ENCODE assay signal across 15 cellular contexts in genomic region chr21:46078322-46078981, GRCh38. TPM values are rescaled to one million over a fixed set of nuclear protein-coding genes. Genes with fewer than 3 reads are reported as not detected.
A peak's percentile ranks its signal among the peaks of the same experiment; 100 is the strongest.
DNase-seq lines count a peak whose midpoint lies in the region; ATAC-seq and TF ChIP-seq lines count a peak whose summit lies in the region.
"Had no signal": no experiment of that assay in that cellular context is flagged by ENCODE, and none has a peak within 500 bp of the region (broad histone marks: within the 10 kb centered on the region; RNA-seq: fewer than 3 reads in every experiment).

No MANE protein-coding gene starts in this region.

- ATAC-seq in activated T-cell treated with anti-CD3 and anti-CD28 coated beads, Interleukin-2, amount 50 U/mL, for 4 hours = no peak
- no peak for ATAC-seq in left lobe of liver

- no peak overlapping the region for H3K27ac ChIP-seq in transverse colon

- no peaks in the 10 kb centered on the region for H3K36me3 Mint-ChIP-seq in activated T-cell treated with anti-CD3 and anti-CD28 coated beads, Interleukin-2, amount 50 U/mL, for 4 hours (ENCODE audit: insufficient read depth)
- no peaks in the 10 kb centered on the region for H3K36me3 Mint-ChIP-seq in activated T-helper 2 cell treated with anti-CD3 and anti-CD28 coated beads, Interferon-gamma antibody, Interleukin-2, Interleukin-4, amounts not matched to agents 10 μg/mL and 5 μg/mL and 100 μg/mL, durations not matched to agents 14 hours and 24 hours and 36 hours (ENCODE audit: low read depth)
- H3K36me3 Mint-ChIP-seq: naive B cell had no signal

- H3K4me1 ChIP-seq in transverse colon = peaks cover 4 to 19% (median 12%) of the 10 kb centered on the region in 4 donors

- TF ChIP-seq EP300 in transverse colon (IDR thresholded peaks at IDR 0.05; ENCODE audit: low read depth) = no peak

- 79% methylated on average over 23 of the region's 23 CpGs; no CpG with 5 or more reads in 1 of the 2 donors for WGBS in transverse colon (ENCODE audit: low coverage in 1 of 2), 2 donors

- no peaks in the 10 kb centered on the region for H3K9me3 Mint-ChIP-seq in activated T-cell treated with anti-CD3 and anti-CD28 coated beads, Interleukin-2, amount 50 U/mL, for 4 hours
- no peaks in the 10 kb centered on the region for H3K9me3 Mint-ChIP-seq in activated T-helper 2 cell treated with anti-CD3 and anti-CD28 coated beads, Interferon-gamma antibody, Interleukin-2, Interleukin-4, amounts not matched to agents 10 μg/mL and 5 μg/mL and 100 μg/mL, durations not matched to agents 14 hours and 24 hours and 36 hours

- no peak for TF ChIP-seq POLR2A in transverse colon (IDR thresholded peaks at IDR 0.05)

- no peaks in the 10 kb centered on the region for H3K36me3 ChIP-seq in transverse colon

- no peak overlapping the region for H3K4me3 Mint-ChIP-seq in activated T-cell treated with anti-CD3 and anti-CD28 coated beads, Interleukin-2, amount 50 U/mL, for 4 hours
- H3K4me3 Mint-ChIP-seq in activated T-helper 2 cell treated with anti-CD3 and anti-CD28 coated beads, Interferon-gamma antibody, Interleukin-2, Interleukin-4, amounts not matched to agents 10 μg/mL and 5 μg/mL and 100 μg/mL, durations not matched to agents 14 hours and 24 hours and 36 hours (ENCODE audit: low read depth) = no peak overlapping the region

- in situ Hi-C loops in transverse colon (cut with MboI; ENCODE audit: low pct_ligation_motif_present in 1 of 4, low pct_unique_long_range_greater_than_20kb in 1 of 4, low sequenced_read_pairs in 3 of 4) = no loop called here

- peaks cover 15% of the 10 kb centered on the region for H3K27me3 Mint-ChIP-seq in activated T-cell treated with anti-CD3 and anti-CD28 coated beads, Interleukin-2, amount 50 U/mL, for 4 hours (ENCODE audit: low read depth)
- peaks cover 12% of the 10 kb centered on the region for H3K27me3 Mint-ChIP-seq in activated T-helper 2 cell treated with anti-CD3 and anti-CD28 coated beads, Interferon-gamma antibody, Interleukin-2, Interleukin-4, amounts not matched to agents 10 μg/mL and 5 μg/mL and 100 μg/mL, durations not matched to agents 14 hours and 24 hours and 36 hours (ENCODE audit: low read depth)

- no peak overlapping the region for H3K27ac Mint-ChIP-seq in activated T-helper 2 cell treated with anti-CD3 and anti-CD28 coated beads, Interferon-gamma antibody, Interleukin-2, Interleukin-4, amounts not matched to agents 10 μg/mL and 5 μg/mL and 100 μg/mL, durations not matched to agents 14 hours and 24 hours and 36 hours
- H3K27ac Mint-ChIP-seq: naive B cell had no signal

- H3K4me3 ChIP-seq in transverse colon = no peak overlapping the region

- H3K4me1 Mint-ChIP-seq in activated T-cell treated with anti-CD3 and anti-CD28 coated beads, Interleukin-2, amount 50 U/mL, for 4 hours (ENCODE audit: low read depth) = no peaks in the 10 kb centered on the region
- no peaks in the 10 kb centered on the region for H3K4me1 Mint-ChIP-seq in activated T-helper 2 cell treated with anti-CD3 and anti-CD28 coated beads, Interferon-gamma antibody, Interleukin-2, Interleukin-4, amounts not matched to agents 10 μg/mL and 5 μg/mL and 100 μg/mL, durations not matched to agents 14 hours and 24 hours and 36 hours (ENCODE audit: low read depth)
- H3K4me1 Mint-ChIP-seq: naive B cell had no signal

- TF ChIP-seq CTCF in transverse colon (IDR thresholded peaks at IDR 0.05) = no peak

- H3K27me3 ChIP-seq in transverse colon = no peaks in the 10 kb centered on the region

- intact Hi-C loops in activated T-helper 2 cell treated with anti-CD3 and anti-CD28 coated beads, Interferon-gamma antibody, Interleukin-2, Interleukin-4, amounts not matched to agents 10 μg/mL and 5 μg/mL and 100 μg/mL, durations not matched to agents 14 hours and 24 hours and 36 hours (cut with micrococcal nuclease) = no loop called here
- intact Hi-C loops in transverse colon (cut with DNase I; ENCODE audit: low total_unique reads) = no loop called here

- peak; percentile 8 for DNase-seq in activated T-cell treated with anti-CD3 and anti-CD28 coated beads, Interleukin-2, amount 50 U/mL, for 1 hour
- no peak for DNase-seq in activated T-cell treated with anti-CD3 and anti-CD28 coated beads, Interleukin-2, amount 50 U/mL, for 4 hours
- peak; percentile 4 for DNase-seq in activated T-helper 2 cell treated with anti-CD3 and anti-CD28 coated beads, Interferon-gamma antibody, Interleukin-2, Interleukin-4, amounts not matched to agents 10 μg/mL and 5 μg/mL and 100 μg/mL, durations not matched to agents 14 hours and 24 hours and 36 hours (ENCODE audit: low spot score)
- DNase-seq in left lobe of liver (ENCODE audit: low spot score) = peak; percentile 28
- peak; percentile 5 for DNase-seq in transverse colon
- no peak for DNase-seq in COLO668 (lab: John Stamatoyannopoulos, UW; ENCODE audit: unreplicated experiment)
- no peak for DNase-seq in NCI-H146 treated with DMSO at 0.1 percent for 48 hours (lab: John Stamatoyannopoulos, UW; ENCODE audit: unreplicated experiment)
- DNase-seq in NCI-H2029 (lab: John Stamatoyannopoulos, UW) = no peak
- DNase-seq: ACHN; activated CD4-positive, alpha-beta T cell treated with anti-CD3 and anti-CD28 coated beads, Interleukin-2, amount 50 U/mL, for 48 hours; amygdala; naive B cell; NCI-H1417 treated with DMSO at 0.1 percent for 48 hours; T-helper 1 cell had no signal

- no peaks in the 10 kb centered on the region for H3K9me3 ChIP-seq in transverse colon

RNA-seq across cellular contexts. Expression of gene COL6A2, which starts 19.5 kb away (rescaled TPM):
- 1 to 10 TPM; 4.8 to 7.7 (median 5.7) TPM for total RNA-seq in activated T-cell treated with anti-CD3 and anti-CD28 coated beads, Interleukin-2, amount 50 U/mL, for 4 hours
- total RNA-seq in activated T-helper 2 cell treated with anti-CD3 and anti-CD28 coated beads, Interferon-gamma antibody, Interleukin-2, Interleukin-4, amounts not matched to agents 10 μg/mL and 5 μg/mL and 100 μg/mL, durations not matched to agents 14 hours and 24 hours and 36 hours = 2.2 TPM in 2 replicates
- total RNA-seq in left lobe of liver (34.9 TPM), transverse colon (100 to 1,000 TPM; 172 to 550 (median 346) TPM)
- total RNA-seq: HT-29 had no signal

Comparison
In these comparisons a context has a peak if more than half of its experiments do, and no peak if none do; other contexts are left out.
1. DNase-seq: peak in activated T-cell treated with anti-CD3 and anti-CD28 coated beads, Interleukin-2, amount 50 U/mL, for 1 hour (single experiment), activated T-helper 2 cell treated with anti-CD3 and anti-CD28 coated beads, Interferon-gamma antibody, Interleukin-2, Interleukin-4, amounts not matched to agents 10 μg/mL and 5 μg/mL and 100 μg/mL, durations not matched to agents 14 hours and 24 hours and 36 hours (single experiment), left lobe of liver (single experiment) and transverse colon (single experiment); none in activated T-cell treated with anti-CD3 and anti-CD28 coated beads, Interleukin-2, amount 50 U/mL, for 4 hours (single experiment), COLO668 (single experiment), NCI-H146 treated with DMSO at 0.1 percent for 48 hours (single experiment) and NCI-H2029 (single experiment).